In the genomic region with DNA sequence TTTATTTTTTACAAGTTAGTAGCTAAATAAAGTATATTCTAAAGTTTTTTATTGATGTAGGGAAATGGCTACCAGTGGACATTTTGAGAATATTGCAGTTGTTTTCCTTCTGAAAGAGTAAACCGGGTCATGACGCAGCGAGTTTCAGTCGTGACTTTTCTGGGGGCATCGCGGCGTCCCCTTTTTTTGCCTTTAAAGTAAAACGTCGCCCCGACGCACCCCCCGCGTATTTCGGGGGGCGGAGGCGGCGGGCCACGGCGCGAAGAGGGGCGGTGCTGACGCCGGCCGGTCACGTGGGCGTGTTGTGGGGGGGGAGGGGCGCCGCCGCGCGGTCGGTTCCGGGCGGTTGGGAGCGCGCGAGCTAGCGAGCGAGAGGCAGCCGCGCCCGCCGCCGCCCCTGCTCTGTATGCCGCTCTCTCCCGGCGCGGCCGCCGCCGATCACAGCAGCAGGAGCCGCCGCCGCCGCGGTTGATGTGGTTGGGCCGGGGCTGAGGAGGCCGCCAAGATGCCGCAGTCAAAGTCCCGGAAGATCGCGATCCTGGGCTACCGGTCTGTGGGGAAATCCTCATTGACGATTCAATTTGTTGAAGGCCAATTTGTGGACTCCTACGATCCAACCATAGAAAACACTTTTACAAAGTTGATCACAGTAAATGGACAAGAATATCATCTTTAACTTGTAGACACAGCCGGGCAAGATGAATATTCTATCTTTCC, we compare ENCODE assay signal across 8 cellular contexts. TPM values are rescaled to one million over a fixed set of nuclear protein-coding genes. Genes with fewer than 3 reads are reported as not detected.
DNase-seq lines count a peak whose midpoint lies in the region; ATAC-seq, FAIRE-seq and TF ChIP-seq lines count a peak whose summit lies in the region.
"Not testable (repeated sequence)": the region's sequence is repeated elsewhere in the genome, so short reads cannot be mapped to it uniquely, and the experiment has no call there.

No MANE protein-coding gene starts in this region.

- H2BK20ac ChIP-seq in IMR-90 (ENCODE audit: low read depth, low read length): not testable (repeated sequence)

- not testable (repeated sequence) for H2BK15ac ChIP-seq in IMR-90 (ENCODE audit: low read depth, low read length)

- not testable (repeated sequence) for H3K14ac ChIP-seq in IMR-90 (replicated peaks; ENCODE audit: low read depth, low read length)

- H3K4me3 ChIP-seq in GM12865 (ENCODE audit: low read depth, low read length): peak overlapping the region; percentile 33
- peak overlapping the region; percentile 43 for H3K4me3 ChIP-seq in HEK293 (ENCODE audit: low read depth, low read length)
- peak overlapping the region; percentile 52 for H3K4me3 ChIP-seq in IMR-90 (ENCODE audit: insufficient read depth, low read depth, low read length)
- not testable (repeated sequence) for H3K4me3 ChIP-seq in GM12878
- H3K4me3 ChIP-seq in right cardiac atrium (ENCODE audit: low read length): peak overlapping the region; percentile 47
- peak overlapping the region; percentile 71 for H3K4me3 ChIP-seq in psoas muscle
- H3K4me3 ChIP-seq in stomach: peak overlapping the region; percentile 32 to 45 (median 38)

- H3K4ac ChIP-seq in IMR-90 (ENCODE audit: low read depth, low read length): not testable (repeated sequence)

- not testable (repeated sequence) for TF ChIP-seq POLR2A in IMR-90 (IDR thresholded peaks at IDR 0.05; ENCODE audit: low read depth, low read length); GM12878 (IDR thresholded peaks at IDR 0.05; ENCODE audit: low read depth, low read length); stomach (IDR thresholded peaks at IDR 0.05)

- not testable (repeated sequence) for H3K4me2 ChIP-seq in IMR-90 (ENCODE audit: low read depth, low read length); GM12878 (ENCODE audit: control insufficient read depth, insufficient read depth)

- BruUV-seq in IMR-90 (replicated peaks; lab: Mats Ljungman, UMichigan); GM12878 (replicated peaks; lab: Mats Ljungman, UMichigan): not testable (repeated sequence)

- H3K23ac ChIP-seq in IMR-90 (ENCODE audit: low read depth, low read length): not testable (repeated sequence)

- ATAC-seq in IMR-90 (ENCODE audit: low read depth) (peak; percentile 99), GM12878 (peak; percentile 98), right cardiac atrium (peak; percentile 100), psoas muscle (peak; percentile 99 to 100 (median 100))

- H3K27ac ChIP-seq in HEK293 (ENCODE audit: extremely low read depth, low read depth, low read length); GM12878 (ENCODE audit: control insufficient read depth, insufficient read depth): not testable (repeated sequence)
- H3K27ac ChIP-seq in IMR-90 (ENCODE audit: insufficient read depth, low read length) (peak overlapping the region; percentile 79), right cardiac atrium (ENCODE audit: low read length) (peak overlapping the region; percentile 37), psoas muscle (peak overlapping the region; percentile 63), stomach (peak overlapping the region; percentile 45 to 83 (median 72))

- dilution Hi-C loops in IMR-90 (cut with HindIII; ENCODE audit: low sequenced_read_pairs, unreplicated experiment): not testable (repeated sequence)

- POLR2A ChIA-PET in HEK293 (lab: Yijun Ruan, JAX); IMR-90 (lab: Charles Lee; ENCODE audit: unreplicated experiment); GM12878 (lab: Charles Lee): not testable (repeated sequence)

- H3K9ac ChIP-seq in IMR-90 (ENCODE audit: low read depth, low read length): peak overlapping the region; percentile 51; the same call in 1 of the 2 replicates
- H3K9ac ChIP-seq in GM12878 (ENCODE audit: control insufficient read depth, insufficient read depth, low read length): not testable (repeated sequence)

- DNase-seq in GM12865 (ENCODE audit: low read depth); IMR-90; GM12878 (ENCODE audit: low read depth, low spot score): not testable (repeated sequence)
- peak; percentile 76 for DNase-seq in activated CD4-positive, alpha-beta T cell treated with anti-CD3 and anti-CD28 coated beads for 48 hours
- DNase-seq in right cardiac atrium: peak; percentile 79 to 96 (median 91)
- peak; percentile 78 to 85 for DNase-seq in psoas muscle
- DNase-seq in stomach: peak; percentile 82

- peak overlapping the region; percentile 62 for H2BK5ac ChIP-seq in IMR-90 (ENCODE audit: low read depth, low read length, poor library complexity, severe bottlenecking)

- H4K5ac ChIP-seq in IMR-90 (ENCODE audit: low read depth, low read length): not testable (repeated sequence)

- not testable (repeated sequence) for TF ChIP-seq EP300 in GM12878 (IDR thresholded peaks at IDR 0.05; ENCODE audit: borderline replicate concordance in 1 of 2, control insufficient read depth in 1 of 2, low read depth in 2 of 2, low read length in 2 of 2); stomach (IDR thresholded peaks at IDR 0.05)

- no CpG with 5 or more reads among the region's 66 CpGs for WGBS in IMR-90 (ENCODE audit: extremely low coverage in 2 of 2, insufficient read length in 1 of 2), 2 experiments
- WGBS in GM12878 (ENCODE audit: insufficient coverage, insufficient replicate concordance, low lambda C conversion rate, missing lambda C conversion rate): 0% methylated on average over 3 of the region's 66 CpGs
- WGBS in right cardiac atrium: under 1% methylated on average over 24 of the region's 66 CpGs
- WGBS in psoas muscle, 3 donors: 0 to 1% (median 0%) methylated on average over 6 to 16 of the region's 66 CpGs
- 0 to 2% (median 0%) methylated on average over 4 to 28 of the region's 66 CpGs for WGBS in stomach, 5 donors

- H3K36me3 ChIP-seq in HEK293 (ENCODE audit: control insufficient read depth in 2 of 2, insufficient read depth in 1 of 2, low read length in 2 of 2); IMR-90 (ENCODE audit: control insufficient read depth, insufficient read depth, low read length); GM12878 (ENCODE audit: control insufficient read depth in 2 of 2, insufficient read depth in 2 of 2, low read length in 1 of 2); psoas muscle (ENCODE audit: insufficient read depth in 1 of 2, low read depth in 1 of 2); stomach: not testable (repeated sequence)

- TF ChIP-seq CTCF in GM12865 (IDR thresholded peaks at IDR 0.05; ENCODE audit: insufficient read depth, low read depth, low read length, missing control alignments); HEK293 (tag by site-specific recombination; IDR thresholded peaks at IDR 0.05); IMR-90 (conservative IDR thresholded peaks at IDR 0.05; ENCODE audit: low read depth, low read length); GM12878 (IDR thresholded peaks at IDR 0.05 in 2 of 3, conservative IDR thresholded peaks at IDR 0.05 in 1 of 3; ENCODE audit: control insufficient read depth in 2 of 3, extremely low read depth in 1 of 3, insufficient read depth in 1 of 3, low read depth in 3 of 3, low read length in 3 of 3); psoas muscle (IDR thresholded peaks at IDR 0.05); stomach (IDR thresholded peaks at IDR 0.05): not testable (repeated sequence)

- H3K27me3 ChIP-seq in IMR-90 (ENCODE audit: control insufficient read depth, insufficient read depth, low read length); GM12878 (replicated peaks in 1 of 2; ENCODE audit: control insufficient read depth in 2 of 2, insufficient read depth in 2 of 2, low read length in 1 of 2); right cardiac atrium (ENCODE audit: control insufficient read depth, insufficient read depth); psoas muscle (ENCODE audit: insufficient read depth in 3 of 3, low read length in 2 of 3); stomach: not testable (repeated sequence)

- CTCF ChIA-PET in HEK293 (lab: Yijun Ruan, JAX); IMR-90 (lab: Yijun Ruan, JAX); GM12878 (lab: Yijun Ruan, JAX): not testable (repeated sequence)

- H4K20me1 ChIP-seq in IMR-90 (ENCODE audit: insufficient read depth, low read length); GM12878 (ENCODE audit: control insufficient read depth, insufficient read depth): not testable (repeated sequence)

- H3K9me3 ChIP-seq in HEK293 (ENCODE audit: control insufficient read depth, insufficient read depth, low read depth, low read length); IMR-90 (ENCODE audit: control insufficient read depth, insufficient read depth, low read length); GM12878 (replicated peaks; ENCODE audit: control insufficient read depth, insufficient read depth, low read length); right cardiac atrium (ENCODE audit: control insufficient read depth, low read length); psoas muscle; stomach: not testable (repeated sequence)

- not testable (repeated sequence) for H3K9me1 ChIP-seq in IMR-90 (ENCODE audit: insufficient read depth, low read length)

- intact Hi-C loops in IMR-90 (cut with micrococcal nuclease); GM12878 (cut with micrococcal nuclease; ENCODE audit: unreplicated experiment); right cardiac atrium (cut with DNase I); psoas muscle (cut with DNase I); stomach (cut with DNase I; ENCODE audit: low total_unique reads): not testable (repeated sequence)

- not testable (repeated sequence) for TF ChIP-seq RAD21 in IMR-90 (IDR thresholded peaks at IDR 0.05; ENCODE audit: low read length); GM12878 (IDR thresholded peaks at IDR 0.05; ENCODE audit: insufficient read depth, low read depth, low read length)

- H3K79me2 ChIP-seq in GM12878 (ENCODE audit: control insufficient read depth, insufficient read depth, low read length): not testable (repeated sequence)

- not testable (repeated sequence) for H3K4me1 ChIP-seq in HEK293 (ENCODE audit: control insufficient read depth, insufficient read depth, low read length); IMR-90 (ENCODE audit: control insufficient read depth, insufficient read depth, low read length); GM12878 (ENCODE audit: control insufficient read depth, insufficient read depth, low read length); right cardiac atrium (ENCODE audit: control insufficient read depth, insufficient read depth, low read length); psoas muscle; stomach

- not testable (repeated sequence) for H3K79me1 ChIP-seq in IMR-90 (ENCODE audit: low read depth in 1 of 2, low read length in 2 of 2)

- SMC1A ChIA-PET in GM12878 (lab: Charles Lee; ENCODE audit: uncharacterized antibody, unreplicated experiment): not testable (repeated sequence)

- in situ Hi-C loops in IMR-90 (cut with MboI; ENCODE audit: low sequenced_read_pairs); GM12878 (cut with MboI): not testable (repeated sequence)

- FAIRE-seq in GM12878 (lab: Jason Lieb, UNC): not testable (repeated sequence)

- not testable (repeated sequence) for H4K91ac ChIP-seq in IMR-90 (ENCODE audit: insufficient read depth, low read depth, low read length)

- not testable (repeated sequence) for H4K8ac ChIP-seq in IMR-90 (ENCODE audit: low read depth in 2 of 2, low read length in 2 of 2)

- not testable (repeated sequence) for H2AK9ac ChIP-seq in IMR-90 (replicated peaks; ENCODE audit: low read depth, low read length, poor library complexity)

- not testable (repeated sequence) for H2AK5ac ChIP-seq in IMR-90 (ENCODE audit: low read depth, low read length)

- H2BK120ac ChIP-seq in IMR-90 (ENCODE audit: low read depth, low read length): 0 out of 2 replicates have a peak overlapping the region, but pooled peaks have one; percentile 40

- not testable (repeated sequence) for H3K18ac ChIP-seq in IMR-90 (ENCODE audit: low read depth, low read length)

- not testable (repeated sequence) for H2AFZ ChIP-seq in IMR-90 (replicated peaks; ENCODE audit: low read length, poor library complexity); GM12878 (ENCODE audit: control insufficient read depth, low read depth, low read length)

- RAD21 ChIA-PET in GM12878 (lab: Charles Lee; ENCODE audit: unreplicated experiment): not testable (repeated sequence)

- H3K56ac ChIP-seq in IMR-90 (ENCODE audit: extremely low read depth, insufficient read depth, low read length): not testable (repeated sequence)

RNA-seq across cellular contexts. Expression of gene SYT15B, which starts 57.5 kb away (rescaled TPM):
- 0.54 and 0.56 TPM in 2 replicates for total RNA-seq in IMR-90 (2012; rRNA removed)
- polyA plus RNA-seq in IMR-90 (2012; rRNA removed): 0.96 TPM in 2 replicates
- polyA plus RNA-seq in IMR-90 (2012; cell fraction: cytosol; rRNA removed): 0.12 and 0.34 TPM in 2 replicates
- polyA plus RNA-seq in IMR-90 (2012; cell fraction: nucleus; rRNA removed; ENCODE audit: low replicate concordance): 0.58 and 1.4 TPM in 2 replicates
- total RNA-seq in GM12878 (2013; cell fraction: nucleolus; rRNA removed): not detected in 2 replicates
- not detected in 2 replicates for total RNA-seq in GM12878 (2014; rRNA removed)
- not detected in 2 replicates for total RNA-seq in GM12878 (2014; rRNA removed; fragmentation: Illumina TruSeq; extraction: Trizol)
- total RNA-seq in GM12878 (2021): 0.18 TPM in 1 of 2 replicates, not detected in the other
- not detected for polyA plus RNA-seq in GM12878 (2011; ENCODE audit: low read depth)
- 0.03 TPM in 1 of 2 replicates, not detected in the other for polyA plus RNA-seq in GM12878 (2011; rRNA removed)
- polyA plus RNA-seq in GM12878 (2011; cell fraction: cytosol; rRNA removed): 0.01 and 0.03 TPM in 2 replicates
- polyA plus RNA-seq in GM12878 (2011; cell fraction: nucleus; rRNA removed): 0.06 and 0.13 TPM in 2 replicates
- not detected in 2 replicates for polyA plus RNA-seq in GM12878 (2012)
- not detected in 2 replicates for polyA plus RNA-seq in GM12878 (2014; fragmentation: Illumina TruSeq; extraction: Trizol)
- not detected for polyA plus RNA-seq in GM12878 (2014; fragmentation: Nextera tagmentation; extraction: Ambion mirVana)
- polyA plus RNA-seq in GM12878 (2014; rRNA removed): not detected in 2 replicates
- not detected for polyA plus RNA-seq in GM12878 (2016; fragmentation: Nextera tagmentation; extraction: Ambion mirVana)
- 0.05 and 0.07 TPM in 2 replicates for polyA minus RNA-seq in GM12878 (2011; rRNA and poly(A)+ RNA removed)
- polyA minus RNA-seq in GM12878 (2011; cell fraction: cytosol; rRNA and poly(A)+ RNA removed): 0.21 and 0.27 TPM in 2 replicates
- polyA minus RNA-seq in GM12878 (2011; cell fraction: nucleus; rRNA and poly(A)+ RNA removed): not detected in 2 replicates
- 1 to 10 TPM in 3 of 4 donors, under 1 TPM in 1; 0.79 to 2.2 (median 1.1) TPM for total RNA-seq in right cardiac atrium
- 0.81 TPM for polyA plus RNA-seq in right cardiac atrium
- total RNA-seq in psoas muscle: 1 to 10 TPM in 1 of 4 donors, under 1 TPM in 2, not detected in 1; 0.15 to 1.5 (median 0.36) TPM
- polyA plus RNA-seq in psoas muscle: under 1 TPM in 2 of 3 donors, not detected in 1; 0.17 to 0.33 TPM
- under 1 TPM in 1 of 5 donors, not detected in 4; 0.73 TPM for total RNA-seq in stomach
- polyA plus RNA-seq in stomach: under 1 TPM in 2 of 3 donors, not detected in 1; 0.20 to 0.31 TPM
